Comparison of ENCODE assay signal across 9 cellular contexts in genomic region chr20:50283922-50284810, GRCh38.
A peak's percentile ranks its signal among the peaks of the same experiment; 100 is the strongest.
DNase-seq lines count a peak whose midpoint lies in the region; ATAC-seq, FAIRE-seq and TF ChIP-seq lines count a peak whose summit lies in the region.
"Had no signal": no experiment of that assay in that cellular context is flagged by ENCODE, and none has a peak within 500 bp of the region (broad histone marks: within the 10 kb centered on the region; RNA-seq: fewer than 3 reads in every experiment).

No MANE protein-coding gene starts in this region.

- no peak overlapping the region for H3K9ac ChIP-seq in DND-41 (ENCODE audit: low read depth, low read length)

- no peak overlapping the region for H3K4me2 ChIP-seq in DND-41 (ENCODE audit: insufficient read depth, low read length)

- H3K79me2 ChIP-seq in DND-41 (ENCODE audit: insufficient read depth, low read length): no peaks in the 10 kb centered on the region

- DNase-seq in DND-41: no peak
- DNase-seq in NCI-H774 (lab: John Stamatoyannopoulos, UW): peak; percentile 47
- DNase-seq in pancreas: peak in 4 of 6 donors; percentile 38 to 76 (median 69)
- no peak for DNase-seq in activated gamma-delta T cell (lab: John Stamatoyannopoulos, UW)
- DNase-seq: activated naive CD4-positive, alpha-beta T cell treated with anti-CD3 and anti-CD28 coated beads for 36 hours had no signal

- WGBS in esophagus, 2 donors: 58 to 61% methylated on average over 24 of the region's 24 CpGs
- WGBS in pancreas, 2 donors: 69 to 74% methylated on average over 23 to 24 of the region's 24 CpGs

- H3K4me1 ChIP-seq in DND-41 (ENCODE audit: insufficient read depth, low read length) (no peaks in the 10 kb centered on the region), esophagus (ENCODE audit: control insufficient read depth in 2 of 2, insufficient read depth in 2 of 2, low read length in 1 of 2) (peaks cover 4 to 21% of the 10 kb centered on the region in 2 donors), pancreas (peaks cover 0 to 9% (median under 1%) of the 10 kb centered on the region in 3 donors)

- ATAC-seq in DND-41 (ENCODE audit: insufficient read depth, low read depth) (peak; percentile 50; the same call in 2 of the 3 replicates), pancreas (peak; percentile 42 to 76 (median 68)), GM21381 (IDR thresholded peaks at IDR 0.05; ENCODE audit: unreplicated experiment) (no peak), GM21367 (IDR thresholded peaks at IDR 0.05; ENCODE audit: unreplicated experiment) (no peak), HG02678 (IDR thresholded peaks at IDR 0.05; ENCODE audit: unreplicated experiment) (no peak)

- H3K27me3 ChIP-seq in DND-41 (ENCODE audit: insufficient read depth, low read length, poor library complexity) (no peaks in the 10 kb centered on the region), esophagus (ENCODE audit: control insufficient read depth in 1 of 2, insufficient read depth in 2 of 2, low read length in 2 of 2) (no peaks in the 10 kb centered on the region), pancreas (no peaks in the 10 kb centered on the region)

- H3K36me3 ChIP-seq in DND-41 (ENCODE audit: insufficient read depth, low read length) (no peaks in the 10 kb centered on the region), esophagus (ENCODE audit: control insufficient read depth in 2 of 2, insufficient read depth in 2 of 2, low read length in 1 of 2) (no peaks in the 10 kb centered on the region), pancreas (no peaks in the 10 kb centered on the region)

- H3K4me3 ChIP-seq in DND-41 (ENCODE audit: low read depth in 1 of 2, low read length in 2 of 2): no peak overlapping the region
- no peak overlapping the region for H3K4me3 ChIP-seq in esophagus (ENCODE audit: low read depth in 1 of 2, low read length in 2 of 2)
- H3K4me3 ChIP-seq in pancreas: no peak overlapping the region

- no peak for TF ChIP-seq CTCF in DND-41 (IDR thresholded peaks at IDR 0.05; ENCODE audit: borderline replicate concordance, extremely low read depth, low read length, poor library complexity, severe bottlenecking)
- TF ChIP-seq CTCF in pancreas (IDR thresholded peaks at IDR 0.05): no peak

- H3K9me3 ChIP-seq in DND-41 (ENCODE audit: insufficient read depth, low read length, severe bottlenecking) (no peaks in the 10 kb centered on the region), esophagus (ENCODE audit: control insufficient read depth in 2 of 2, insufficient read depth in 1 of 2, low read depth in 1 of 2, low read length in 1 of 2) (no peaks in the 10 kb centered on the region), pancreas (no peaks in the 10 kb centered on the region)

- no peak overlapping the region for H3K27ac ChIP-seq in DND-41 (ENCODE audit: low read length)
- H3K27ac ChIP-seq in esophagus (ENCODE audit: low read depth in 2 of 2, low read length in 1 of 2): peak overlapping the region; percentile 78 to 92
- peak overlapping the region in 2 of 4 donors; percentile 50 for H3K27ac ChIP-seq in pancreas

- peaks cover 13% of the 10 kb centered on the region for H4K20me1 ChIP-seq in DND-41 (ENCODE audit: insufficient read depth, low read length)

- intact Hi-C loops in pancreas (cut with DNase I): loop anchor here in 1 of 3 donors (10.0 kb wide), 1 partner anchor 89 kb away; the partner anchor contains the start of gene CEBPB

- no peak for FAIRE-seq in pancreas (lab: Jason Lieb, UNC)

- H2AFZ ChIP-seq in DND-41 (ENCODE audit: low read depth, low read length): no peak overlapping the region

Comparison
In these comparisons a context has a peak if more than half of its experiments do, and no peak if none do; other contexts are left out.
1. ATAC-seq: peak in DND-41 (single experiment) and pancreas (4 of 4); none in GM21381 (single experiment), GM21367 (single experiment) and HG02678 (single experiment).
2. DNase-seq: peak in NCI-H774 (single experiment) and pancreas (4 of 6); none in DND-41 (single experiment) and activated gamma-delta T cell (single experiment).